Comparison of ENCODE assay signal across 20 cellular contexts in the genomic region with DNA sequence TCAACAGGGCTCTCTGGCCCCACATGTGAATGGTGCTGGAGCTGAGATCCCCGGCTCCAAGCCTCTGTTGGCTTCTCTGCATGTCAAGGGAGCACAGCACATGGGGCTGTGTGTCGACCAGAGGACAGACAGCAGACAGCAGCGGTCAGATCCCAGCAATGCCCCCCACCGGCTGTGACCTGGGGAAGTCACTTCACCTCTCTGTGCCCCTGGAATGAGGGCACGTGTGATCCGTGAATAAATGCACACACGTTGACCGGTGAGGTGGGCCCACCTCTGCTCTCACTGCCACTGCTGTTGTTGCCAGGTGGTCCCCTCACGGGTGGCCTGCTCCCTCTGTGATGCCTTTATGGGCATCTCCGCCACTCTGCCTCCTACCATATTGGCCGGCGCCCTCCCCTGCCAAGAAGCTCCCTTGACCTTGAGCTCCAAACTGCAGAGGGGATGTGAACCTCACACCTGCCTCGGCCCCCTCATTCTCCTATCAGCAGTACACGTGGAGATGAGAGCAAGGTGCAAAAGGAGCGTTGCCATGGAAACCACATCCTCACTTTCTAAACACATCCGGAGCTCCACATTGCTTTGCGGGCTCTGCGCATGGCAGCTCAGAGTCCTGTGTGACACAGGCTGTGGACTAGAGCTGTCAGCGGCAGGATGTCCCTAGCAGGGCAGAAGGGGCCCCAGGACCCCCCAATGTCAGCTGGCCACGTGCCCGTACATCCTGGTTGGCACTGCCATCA.
DNase-seq lines count a peak whose midpoint lies in the region; ATAC-seq, FAIRE-seq and TF ChIP-seq lines count a peak whose summit lies in the region.
"Had no signal": no experiment of that assay in that cellular context is flagged by ENCODE, and none has a peak within 500 bp of the region (broad histone marks: within the 10 kb centered on the region; RNA-seq: fewer than 3 reads in every experiment).

No MANE protein-coding gene starts in this region.

- H3K4me3 Mint-ChIP-seq in activated CD4-positive, alpha-beta T cell treated with anti-CD3 and anti-CD28 coated beads, Interleukin-2, amount 10 ng/mL, durations not matched to agents 7 days and 5 days: no peak overlapping the region
- no peak overlapping the region for H3K4me3 Mint-ChIP-seq in activated CD8-positive, alpha-beta T cell treated with anti-CD3 and anti-CD28 coated beads for 36 hours
- H3K4me3 Mint-ChIP-seq: HFFc6 had no signal

- TF ChIP-seq CTCF in activated CD8-positive, alpha-beta T cell treated with anti-CD3 and anti-CD28 coated beads for 36 hours (IDR thresholded peaks at IDR 0.05): no peak
- no peak for TF ChIP-seq CTCF in HepG2 (CRISPR knock-in tag; IDR thresholded peaks at IDR 0.05)
- TF ChIP-seq CTCF in gastrocnemius medialis (IDR thresholded peaks at IDR 0.05 in 4 of 5, conservative IDR thresholded peaks at IDR 0.05 in 1 of 5): no peak

- H3K9me3 ChIP-seq in HepG2 (ENCODE audit: low read length): no peaks in the 10 kb centered on the region
- no peaks in the 10 kb centered on the region for H3K9me3 ChIP-seq in gastrocnemius medialis

- no peak overlapping the region for H3K4me2 ChIP-seq in HepG2 (ENCODE audit: low read depth, low read length)

- CTCF ChIA-PET in activated CD4-positive, alpha-beta T cell treated with anti-CD3 and anti-CD28 coated beads, Interleukin-2, amount 10 ng/mL, durations not matched to agents 7 days and 5 days (lab: Charles Lee): no interaction called here
- CTCF ChIA-PET in activated CD8-positive, alpha-beta T cell treated with anti-CD3 and anti-CD28 coated beads for 36 hours (lab: Charles Lee): no interaction called here
- CTCF ChIA-PET in HepG2 (lab: Yijun Ruan, JAX; ENCODE audit: low intra/inter-chr PET ratio, low total read pairs): no interaction called here

- POLR2A ChIA-PET in activated CD4-positive, alpha-beta T cell treated with anti-CD3 and anti-CD28 coated beads, Interleukin-2, amount 10 ng/mL, durations not matched to agents 7 days and 5 days (lab: Charles Lee): no interaction called here
- POLR2A ChIA-PET in activated CD8-positive, alpha-beta T cell treated with anti-CD3 and anti-CD28 coated beads for 36 hours (lab: Charles Lee): interaction anchor here (0.8 kb wide), 1 partner anchor 32 kb away, joined by 3 read pairs; no protein-coding TSS in a partner anchor
- POLR2A ChIA-PET in HepG2 (lab: Yijun Ruan, JAX): no interaction called here

- H3K4me1 ChIP-seq in HepG2 (ENCODE audit: insufficient read depth, low read length) (no peaks in the 10 kb centered on the region), gastrocnemius medialis (peaks cover 4 to 5% of the 10 kb centered on the region in 2 donors)

- no peaks in the 10 kb centered on the region for H3K36me3 Mint-ChIP-seq in activated CD4-positive, alpha-beta T cell treated with anti-CD3 and anti-CD28 coated beads, Interleukin-2, amount 10 ng/mL, durations not matched to agents 7 days and 5 days (ENCODE audit: low read depth)
- no peaks in the 10 kb centered on the region for H3K36me3 Mint-ChIP-seq in activated CD8-positive, alpha-beta T cell treated with anti-CD3 and anti-CD28 coated beads for 36 hours (ENCODE audit: low read depth)

- no peak for ATAC-seq in activated CD8-positive, alpha-beta T cell treated with anti-CD3 and anti-CD28 coated beads for 36 hours
- ATAC-seq in HepG2 (no peak), gastrocnemius medialis (no peak), HG03442 (IDR thresholded peaks at IDR 0.05; ENCODE audit: unreplicated experiment) (no peak)
- ATAC-seq: GM12878 had no signal

- WGBS in HepG2 (ENCODE audit: low lambda C conversion rate): 39% methylated on average over 7 of the region's 21 CpGs

- TF ChIP-seq POLR2A in HepG2 (IDR thresholded peaks at IDR 0.05; ENCODE audit: insufficient read depth in 1 of 2, low read depth in 2 of 2, low read length in 2 of 2) (no peak), gastrocnemius medialis (IDR thresholded peaks at IDR 0.05) (no peak)

- intact Hi-C loops in activated CD8-positive, alpha-beta T cell treated with anti-CD3 and anti-CD28 coated beads for 36 hours (cut with micrococcal nuclease): no loop called here
- intact Hi-C loops in HepG2 (cut with micrococcal nuclease; ENCODE audit: unreplicated experiment): no loop called here
- intact Hi-C loops in gastrocnemius medialis (cut with DNase I; ENCODE audit: low total_unique reads): no loop called here

- H3K27me3 Mint-ChIP-seq in activated CD4-positive, alpha-beta T cell treated with anti-CD3 and anti-CD28 coated beads, Interleukin-2, amount 10 ng/mL, durations not matched to agents 7 days and 5 days: no peaks in the 10 kb centered on the region
- no peaks in the 10 kb centered on the region for H3K27me3 Mint-ChIP-seq in activated CD8-positive, alpha-beta T cell treated with anti-CD3 and anti-CD28 coated beads for 36 hours

- H3K27ac Mint-ChIP-seq in activated CD4-positive, alpha-beta T cell treated with anti-CD3 and anti-CD28 coated beads, Interleukin-2, amount 10 ng/mL, durations not matched to agents 7 days and 5 days: peak overlapping the region; percentile 17
- H3K27ac Mint-ChIP-seq in activated CD8-positive, alpha-beta T cell treated with anti-CD3 and anti-CD28 coated beads for 36 hours: no peak overlapping the region
- H3K27ac Mint-ChIP-seq: HFFc6 had no signal

- BruUV-seq in HepG2 (replicated peaks; lab: Mats Ljungman, UMichigan): no TSS peak

- no peak overlapping the region for H2AFZ ChIP-seq in HepG2 (ENCODE audit: low read length)

- FAIRE-seq in HepG2 (lab: Jason Lieb, UNC): no peak
- FAIRE-seq: GM12878 had no signal

- H3K4me1 Mint-ChIP-seq in activated CD4-positive, alpha-beta T cell treated with anti-CD3 and anti-CD28 coated beads, Interleukin-2, amount 10 ng/mL, durations not matched to agents 7 days and 5 days: no peaks in the 10 kb centered on the region
- H3K4me1 Mint-ChIP-seq in activated CD8-positive, alpha-beta T cell treated with anti-CD3 and anti-CD28 coated beads for 36 hours (ENCODE audit: low read depth): no peaks in the 10 kb centered on the region

- H3K9me3 Mint-ChIP-seq in activated CD4-positive, alpha-beta T cell treated with anti-CD3 and anti-CD28 coated beads, Interleukin-2, amount 10 ng/mL, durations not matched to agents 7 days and 5 days: no peaks in the 10 kb centered on the region
- H3K9me3 Mint-ChIP-seq in activated CD8-positive, alpha-beta T cell treated with anti-CD3 and anti-CD28 coated beads for 36 hours: no peaks in the 10 kb centered on the region
- H3K9me3 Mint-ChIP-seq: HFFc6 had no signal

- no peaks in the 10 kb centered on the region for H4K20me1 ChIP-seq in HepG2 (ENCODE audit: insufficient read depth, low read length)

- H3K27ac ChIP-seq in HepG2 (ENCODE audit: extremely low read length, insufficient read depth, low read length) (no peak overlapping the region), gastrocnemius medialis (peak overlapping the region; percentile 35 to 74 (median 52))
- H3K27ac ChIP-seq: C4-2B had no signal

- H3K9ac ChIP-seq in HepG2 (ENCODE audit: insufficient read depth, low read depth, low read length): no peak overlapping the region

- in situ Hi-C loops in HepG2 (cut with HindIII; ENCODE audit: extremely low pct_ligation_motif_present, low pct_unique_long_range_greater_than_20kb): no loop called here
- in situ Hi-C loops in gastrocnemius medialis (cut with MboI; ENCODE audit: low sequenced_read_pairs in 4 of 4): no loop called here

- H3K4me3 ChIP-seq in HepG2 (replicated peaks in 1 of 3; ENCODE audit: insufficient read depth in 1 of 3, low read depth in 2 of 3, low read length in 3 of 3) (no peak overlapping the region), gastrocnemius medialis (no peak overlapping the region)
- H3K4me3 ChIP-seq: GM12878 had no signal

- DNase-seq in activated CD4-positive, alpha-beta T cell treated with anti-CD3 and anti-CD28 coated beads, Interleukin-2, amount 10 ng/mL, durations not matched to agents 7 days and 5 days: no peak
- DNase-seq in activated CD4-positive, alpha-beta T cell treated with anti-CD3 and anti-CD28 coated beads, Interleukin-2, amount 50 U/mL, for 4 hours: no peak
- DNase-seq in activated CD8-positive, alpha-beta T cell treated with anti-CD3 and anti-CD28 coated beads for 36 hours: peak; percentile 6
- DNase-seq in HepG2 (ENCODE audit: low spot score) (no peak), gastrocnemius medialis (no peak), hippocampal formation (lab: John Stamatoyannopoulos, UW) (no peak), NCI-H748 treated with DMSO at 0.1 percent for 48 hours (lab: John Stamatoyannopoulos, UW) (no peak)
- DNase-seq: 8988T, DMS79 treated with DMSO at 0.1 percent for 48 hours, H7, HFFc6, NCI-H1105 treated with DMSO at 0.1 percent for 48 hours, NCI-H1694, NCI-H2081, NCI-H2171 treated with DMSO at 0.1 percent for 48 hours, NCI-H526, SHP77 had no signal

- H3K36me3 ChIP-seq in HepG2 (replicated peaks in 1 of 2; ENCODE audit: control insufficient read depth in 1 of 2, insufficient read depth in 2 of 2, low read length in 2 of 2): no peaks in the 10 kb centered on the region
- H3K36me3 ChIP-seq in gastrocnemius medialis: peaks cover 0 to 41% of the 10 kb centered on the region in 2 donors

- TF ChIP-seq EP300 in HepG2 (IDR thresholded peaks at IDR 0.05; ENCODE audit: low read depth in 2 of 2, low read length in 2 of 2) (no peak), HepG2 (CRISPR knock-in tag; IDR thresholded peaks at IDR 0.05; ENCODE audit: borderline replicate concordance) (no peak)

- TF ChIP-seq RAD21 in HepG2 (CRISPR knock-in tag; IDR thresholded peaks at IDR 0.05): no peak

- no peaks in the 10 kb centered on the region for H3K79me2 ChIP-seq in HepG2 (ENCODE audit: insufficient read depth, low read length)

- H3K27me3 ChIP-seq in HepG2 (ENCODE audit: control insufficient read depth in 1 of 2, insufficient read depth in 2 of 2, low read length in 2 of 2) (peaks cover 13 to 64% of the 10 kb centered on the region in 2 experiments), gastrocnemius medialis (no peaks in the 10 kb centered on the region)

TF ChIP-seq in HepG2, 621 proteins besides CTCF, POLR2A, EP300 and RAD21:
- TF ChIP-seq RFX1 (IDR thresholded peaks at IDR 0.05) (peak; percentile 46; the same call in 1 of the 2 replicates), NCOA1 (CRISPR knock-in tag; IDR thresholded peaks at IDR 0.05) (no peak)
- TF ChIP-seq, protein P1, sequence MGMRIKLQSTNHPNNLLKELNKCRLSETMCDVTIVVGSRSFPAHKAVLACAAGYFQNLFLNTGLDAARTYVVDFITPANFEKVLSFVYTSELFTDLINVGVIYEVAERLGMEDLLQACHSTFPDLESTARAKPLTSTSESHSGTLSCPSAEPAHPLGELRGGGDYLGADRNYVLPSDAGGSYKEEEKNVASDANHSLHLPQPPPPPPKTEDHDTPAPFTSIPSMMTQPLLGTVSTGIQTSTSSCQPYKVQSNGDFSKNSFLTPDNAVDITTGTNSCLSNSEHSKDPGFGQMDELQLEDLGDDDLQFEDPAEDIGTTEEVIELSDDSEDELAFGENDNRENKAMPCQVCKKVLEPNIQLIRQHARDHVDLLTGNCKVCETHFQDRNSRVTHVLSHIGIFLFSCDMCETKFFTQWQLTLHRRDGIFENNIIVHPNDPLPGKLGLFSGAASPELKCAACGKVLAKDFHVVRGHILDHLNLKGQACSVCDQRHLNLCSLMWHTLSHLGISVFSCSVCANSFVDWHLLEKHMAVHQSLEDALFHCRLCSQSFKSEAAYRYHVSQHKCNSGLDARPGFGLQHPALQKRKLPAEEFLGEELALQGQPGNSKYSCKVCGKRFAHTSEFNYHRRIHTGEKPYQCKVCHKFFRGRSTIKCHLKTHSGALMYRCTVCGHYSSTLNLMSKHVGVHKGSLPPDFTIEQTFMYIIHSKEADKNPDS (CRISPR knock-in tag; IDR thresholded peaks at IDR 0.05): no peak
